1 cellular context compared by ENCODE assay signal in the genomic region with DNA sequence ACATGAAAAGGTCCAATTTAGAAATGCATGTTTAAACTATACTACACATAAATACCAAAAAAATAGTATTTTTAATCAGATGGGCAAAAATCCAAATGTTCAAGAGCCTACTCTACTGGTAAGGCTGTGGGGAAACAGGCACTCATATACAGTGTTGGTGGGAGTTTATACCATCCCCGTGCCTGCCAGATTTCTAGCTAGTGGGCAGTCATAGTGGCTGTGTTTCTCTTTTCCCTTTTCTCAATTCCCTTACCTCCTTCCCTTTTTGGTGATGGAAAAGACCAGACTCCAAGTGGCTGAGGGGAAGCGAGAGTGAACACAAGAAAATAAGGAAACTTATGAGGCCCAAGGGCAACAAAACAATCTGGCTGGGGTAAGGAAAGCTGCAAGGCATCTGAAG.
TF ChIP-seq lines count a peak whose summit lies in the region.

No MANE protein-coding gene starts in this region.

TF ChIP-seq in HepG2, 621 proteins besides CTCF, POLR2A, EP300 and RAD21 (continued from another document):
- TF ChIP-seq, protein P1, sequence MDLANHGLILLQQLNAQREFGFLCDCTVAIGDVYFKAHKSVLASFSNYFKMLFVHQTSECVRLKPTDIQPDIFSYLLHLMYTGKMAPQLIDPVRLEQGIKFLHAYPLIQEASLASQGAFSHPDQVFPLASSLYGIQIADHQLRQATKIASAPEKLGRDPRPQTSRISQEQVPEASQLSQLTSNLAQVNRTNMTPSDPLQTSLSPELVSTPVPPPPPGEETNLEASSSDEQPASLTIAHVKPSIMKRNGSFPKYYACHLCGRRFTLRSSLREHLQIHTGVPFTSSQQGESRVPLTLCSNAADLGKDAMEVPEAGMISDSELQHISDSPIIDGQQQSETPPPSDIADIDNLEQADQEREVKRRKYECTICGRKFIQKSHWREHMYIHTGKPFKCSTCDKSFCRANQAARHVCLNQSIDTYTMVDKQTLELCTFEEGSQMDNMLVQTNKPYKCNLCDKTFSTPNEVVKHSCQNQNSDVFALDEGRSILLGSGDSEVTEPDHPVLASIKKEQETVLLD (CRISPR knock-in tag; IDR thresholded peaks at IDR 0.05; ENCODE audit: low read depth) = no peak
